ENCODE assay signal across 29 cellular contexts in the genomic region with DNA sequence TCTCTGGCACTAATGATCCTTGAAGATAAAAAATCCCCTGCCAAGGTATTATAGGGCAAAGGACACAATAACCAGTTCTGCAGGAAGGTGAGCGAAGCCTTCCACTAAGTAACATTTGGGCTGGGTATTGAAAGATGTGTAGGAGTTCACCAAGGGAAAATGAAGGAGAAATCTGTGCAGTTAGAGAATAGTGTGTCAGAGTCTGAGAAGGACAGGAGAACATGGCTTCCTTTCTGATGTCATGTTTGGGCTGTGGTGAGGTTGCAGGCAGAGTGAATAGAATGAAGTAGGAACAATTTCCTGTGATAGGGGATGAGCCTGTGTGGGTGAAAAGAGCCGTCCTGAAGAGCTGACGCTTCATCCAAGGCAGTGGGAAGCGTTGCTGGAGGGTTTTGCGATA. TPM values are rescaled to one million over a fixed set of nuclear protein-coding genes. Genes with fewer than 3 reads are reported as not detected.
A peak's percentile ranks its signal among the peaks of the same experiment; 100 is the strongest.
DNase-seq lines count a peak whose midpoint lies in the region; ATAC-seq and FAIRE-seq lines count a peak whose summit lies in the region.
"Had no signal": no experiment of that assay in that cellular context is flagged by ENCODE, and none has a peak within 500 bp of the region (broad histone marks: within the 10 kb centered on the region; RNA-seq: fewer than 3 reads in every experiment).

No MANE protein-coding gene starts in this region.

- H3K27me3 Mint-ChIP-seq in CD8-positive, alpha-beta memory T cell: peaks cover 0 to 3% of the 10 kb centered on the region in 2 donors
- peaks cover 12% of the 10 kb centered on the region for H3K27me3 Mint-ChIP-seq in T-helper 2 cell treated with Interferon-gamma antibody and Interleukin-4, amounts not matched to agents 5 μg/mL and 100 μg/mL, for 36 hours (ENCODE audit: low read depth)
- H3K27me3 Mint-ChIP-seq: CD4-positive, alpha-beta T cell; effector memory CD8-positive, alpha-beta T cell had no signal

- no peak for DNase-seq in CD8-positive, alpha-beta memory T cell
- peak; percentile 15 for DNase-seq in HT-29 (ENCODE audit: low spot score)
- no peak for DNase-seq in T-helper 2 cell treated with Interferon-gamma antibody and Interleukin-4, amounts not matched to agents 5 μg/mL and 100 μg/mL, for 36 hours (ENCODE audit: low spot score)
- peak; percentile 66 for DNase-seq in small intestine
- DNase-seq in DMS153 (lab: John Stamatoyannopoulos, UW): no peak
- DNase-seq in NCI-H1092 treated with DMSO at 0.1 percent for 48 hours (lab: John Stamatoyannopoulos, UW): no peak
- DNase-seq: activated CD4-positive, alpha-beta T cell treated with anti-CD3 and anti-CD28 coated beads for 48 hours; activated naive CD4-positive, alpha-beta T cell treated with Interleukin-2 at 50 U/mL for 16 hours; activated T-cell treated with anti-CD3 and anti-CD28 coated beads, Interleukin-2, amount 50 U/mL, for 48 hours; amniotic stem cell; CD4-positive, alpha-beta T cell; DMS 273 treated with DMSO at 0.1 percent for 48 hours; effector memory CD8-positive, alpha-beta T cell; foreskin melanocyte; GM23248; mammary epithelial cell; NCI-H1417; NCI-H2081 treated with DMSO at 0.1 percent for 48 hours; NCI-H446; SHP77 treated with DMSO at 0.1 percent for 48 hours; stimulated activated CD4-positive, alpha-beta T cell treated with anti-CD3 and anti-CD28 coated beads, Interleukin-2, amount 100 ng/mL, for 24 hours had no signal

- H3K4me1 ChIP-seq in CD8-positive, alpha-beta memory T cell (ENCODE audit: insufficient read depth, low read length): no peaks in the 10 kb centered on the region
- peaks cover 0 to 3% of the 10 kb centered on the region in 2 donors for H3K4me1 ChIP-seq in small intestine (ENCODE audit: control insufficient read depth in 2 of 2, insufficient read depth in 1 of 2, low read depth in 1 of 2, low read length in 1 of 2)
- H3K4me1 ChIP-seq: vagina had no signal

- H3K9me3 Mint-ChIP-seq in CD8-positive, alpha-beta memory T cell: no peaks in the 10 kb centered on the region
- H3K9me3 Mint-ChIP-seq in T-helper 2 cell treated with Interferon-gamma antibody and Interleukin-4, amounts not matched to agents 5 μg/mL and 100 μg/mL, for 36 hours: peaks cover 4% of the 10 kb centered on the region
- H3K9me3 Mint-ChIP-seq: CD4-positive, alpha-beta T cell; effector memory CD8-positive, alpha-beta T cell had no signal

- no peaks in the 10 kb centered on the region for H3K9me3 ChIP-seq in CD8-positive, alpha-beta memory T cell (ENCODE audit: low read length)
- H3K9me3 ChIP-seq in small intestine (ENCODE audit: control insufficient read depth, low read depth): no peaks in the 10 kb centered on the region
- H3K9me3 ChIP-seq: esophagus muscularis mucosa, vagina had no signal

- CTCF ChIA-PET in CD8-positive, alpha-beta memory T cell (lab: Charles Lee): no interaction called here

- FAIRE-seq in small intestine (lab: Jason Lieb, UNC): no peak
- FAIRE-seq: TTC549 had no signal

- WGBS in small intestine, 3 donors: 73 to 82% (median 75%) methylated on average over 5 of the region's 5 CpGs

- no peak for ATAC-seq in GM21786 (IDR thresholded peaks at IDR 0.05; ENCODE audit: unreplicated experiment)
- ATAC-seq: effector memory CD8-positive, alpha-beta T cell; Panc1 had no signal

- no peaks in the 10 kb centered on the region for H3K27me3 ChIP-seq in CD8-positive, alpha-beta memory T cell (ENCODE audit: insufficient read depth, low read length, poor library complexity, severe bottlenecking)
- no peaks in the 10 kb centered on the region for H3K27me3 ChIP-seq in small intestine (ENCODE audit: control insufficient read depth in 2 of 2, insufficient read depth in 2 of 2, low read length in 2 of 2)
- H3K27me3 ChIP-seq: esophagus muscularis mucosa, vagina had no signal

- H3K4me3 Mint-ChIP-seq in CD8-positive, alpha-beta memory T cell: peak overlapping the region in 5 of 7 donors; percentile 13 to 63 (median 44)
- H3K4me3 Mint-ChIP-seq in T-helper 2 cell treated with Interferon-gamma antibody and Interleukin-4, amounts not matched to agents 5 μg/mL and 100 μg/mL, for 36 hours: peak overlapping the region; percentile 21
- H3K4me3 Mint-ChIP-seq: CD4-positive, alpha-beta T cell had no signal

- POLR2A ChIA-PET in CD8-positive, alpha-beta memory T cell (lab: Charles Lee): no interaction called here

- no peak overlapping the region for H3K27ac ChIP-seq in CD8-positive, alpha-beta memory T cell (ENCODE audit: low read depth, low read length)
- H3K27ac ChIP-seq in small intestine (ENCODE audit: low read depth in 1 of 2, low read length in 1 of 2): no peak overlapping the region
- H3K27ac ChIP-seq: esophagus muscularis mucosa, GM23248, vagina had no signal

- H3K36me3 Mint-ChIP-seq in CD8-positive, alpha-beta memory T cell: peaks cover 0 to 2% (median 0%) of the 10 kb centered on the region in 3 donors
- H3K36me3 Mint-ChIP-seq in T-helper 2 cell treated with Interferon-gamma antibody and Interleukin-4, amounts not matched to agents 5 μg/mL and 100 μg/mL, for 36 hours (ENCODE audit: low read depth): no peaks in the 10 kb centered on the region

- peak overlapping the region in 2 of 8 donors; percentile 2 to 3 for H3K27ac Mint-ChIP-seq in CD8-positive, alpha-beta memory T cell
- no peak overlapping the region for H3K27ac Mint-ChIP-seq in T-helper 2 cell treated with Interferon-gamma antibody and Interleukin-4, amounts not matched to agents 5 μg/mL and 100 μg/mL, for 36 hours
- H3K27ac Mint-ChIP-seq: CD4-positive, alpha-beta T cell had no signal

- no peaks in the 10 kb centered on the region for H3K36me3 ChIP-seq in CD8-positive, alpha-beta memory T cell (ENCODE audit: insufficient read depth, low read length)
- no peaks in the 10 kb centered on the region for H3K36me3 ChIP-seq in small intestine (ENCODE audit: control insufficient read depth in 2 of 2, insufficient read depth in 2 of 2, low read length in 2 of 2)
- H3K36me3 ChIP-seq: esophagus muscularis mucosa, vagina had no signal

- H3K4me1 Mint-ChIP-seq in CD8-positive, alpha-beta memory T cell: peaks cover 12 to 15% (median 14%) of the 10 kb centered on the region in 3 donors
- peaks cover 12% of the 10 kb centered on the region for H3K4me1 Mint-ChIP-seq in T-helper 2 cell treated with Interferon-gamma antibody and Interleukin-4, amounts not matched to agents 5 μg/mL and 100 μg/mL, for 36 hours (ENCODE audit: low read depth)

- no peak overlapping the region for H3K4me3 ChIP-seq in CD8-positive, alpha-beta memory T cell (ENCODE audit: low read length)
- H3K4me3 ChIP-seq in small intestine (ENCODE audit: low read depth in 1 of 2, low read length in 2 of 2): no peak overlapping the region
- H3K4me3 ChIP-seq: esophagus muscularis mucosa, GM23248, smooth muscle cell, vagina had no signal

RNA-seq across cellular contexts. Expression of a gene that starts 24.1 kb away (rescaled TPM):
- 10 to 100 TPM; 11.9 TPM for total RNA-seq in CD8-positive, alpha-beta memory T cell
- polyA plus RNA-seq in CD8-positive, alpha-beta memory T cell: 2.8 TPM
- not detected in 2 replicates for total RNA-seq in HT-29 (2014; rRNA removed; shearing (Covaris generic))
- 10 to 100 TPM in 2 of 3 donors, 1 to 10 TPM in 1; 9.2 to 11.7 (median 11.6) TPM for polyA plus RNA-seq in small intestine
- total RNA-seq: GM23248, smooth muscle cell had no signal

RNA-seq across cellular contexts. Expression of a gene that starts 34.4 kb away (rescaled TPM):
- total RNA-seq in CD8-positive, alpha-beta memory T cell: not detected
- polyA plus RNA-seq in CD8-positive, alpha-beta memory T cell: 0.26 TPM
- total RNA-seq in HT-29 (2014; rRNA removed; shearing (Covaris generic)): not detected in 2 replicates
- polyA plus RNA-seq in small intestine: under 1 TPM in 1 of 3 donors, not detected in 2; 0.73 TPM
- total RNA-seq: activated CD8-positive, alpha-beta memory T cell treated with anti-CD3 and anti-CD28 coated beads for 36 hours; CD4-positive, alpha-beta T cell; GM23248; mammary epithelial cell; myocyte had no signal
- polyA plus RNA-seq: mammary epithelial cell had no signal

Comparison
In these comparisons a context has a peak if more than half of its experiments do, and no peak if none do; other contexts are left out.
1. DNase-seq: peak in HT-29 (single experiment) and small intestine (single experiment); none in CD8-positive, alpha-beta memory T cell (0 of 5), T-helper 2 cell treated with Interferon-gamma antibody and Interleukin-4, amounts not matched to agents 5 μg/mL and 100 μg/mL, for 36 hours (single experiment), DMS153 (single experiment) and NCI-H1092 treated with DMSO at 0.1 percent for 48 hours (single experiment).
2. RNA of a gene that starts 24.1 kb away (total RNA-seq): 11.9 TPM in CD8-positive, alpha-beta memory T cell; not detected in HT-29; every median in the first group is over 10 times any median in the second.